In genomic region chr5:173907686-173908371, GRCh38 we compare ENCODE assay signal across 11 cellular contexts. TPM values are rescaled to one million over a fixed set of nuclear protein-coding genes. Genes with fewer than 3 reads are reported as not detected.
DNase-seq lines count a peak whose midpoint lies in the region; ATAC-seq, FAIRE-seq and TF ChIP-seq lines count a peak whose summit lies in the region.
"Had no signal": no experiment of that assay in that cellular context is flagged by ENCODE, and none has a peak within 500 bp of the region (broad histone marks: within the 10 kb centered on the region; RNA-seq: fewer than 3 reads in every experiment).

No MANE protein-coding gene starts in this region.

- POLR2A ChIA-PET in HepG2 (lab: Yijun Ruan, JAX): interaction anchor here (1.1 kb wide), 1 partner anchor 62 kb away, joined by 4 read pairs; no protein-coding TSS in a partner anchor

- H3K27me3 Mint-ChIP-seq in progenitor cell of endocrine pancreas: no peaks in the 10 kb centered on the region

- H3K4me3 Mint-ChIP-seq in progenitor cell of endocrine pancreas (ENCODE audit: low read depth): no peak overlapping the region
- H3K4me3 Mint-ChIP-seq: neural crest cell had no signal

- H3K9me3 Mint-ChIP-seq in progenitor cell of endocrine pancreas (ENCODE audit: low read depth): no peaks in the 10 kb centered on the region
- H3K9me3 Mint-ChIP-seq: neural crest cell had no signal

- no peak for ATAC-seq in HepG2
- ATAC-seq in right lobe of liver: peak; percentile 31 to 64 (median 44)
- peak; percentile 28 for ATAC-seq in upper lobe of right lung

- TF ChIP-seq EP300 in HepG2 (IDR thresholded peaks at IDR 0.05; ENCODE audit: low read depth in 2 of 2, low read length in 2 of 2): no peak
- TF ChIP-seq EP300 in HepG2 (CRISPR knock-in tag; IDR thresholded peaks at IDR 0.05; ENCODE audit: borderline replicate concordance): no peak

- BruUV-seq in HepG2 (replicated peaks; lab: Mats Ljungman, UMichigan): no TSS peak

- peaks cover 64% of the 10 kb centered on the region for H3K79me2 ChIP-seq in HepG2 (ENCODE audit: insufficient read depth, low read length)

- H3K4me1 Mint-ChIP-seq in progenitor cell of endocrine pancreas (ENCODE audit: low read depth): peaks cover under 1% of the 10 kb centered on the region

- CTCF ChIA-PET in HepG2 (lab: Yijun Ruan, JAX; ENCODE audit: low intra/inter-chr PET ratio, low total read pairs): no interaction called here

- H2AFZ ChIP-seq in HepG2 (ENCODE audit: low read length): no peak overlapping the region

- no peak overlapping the region for H3K4me2 ChIP-seq in HepG2 (ENCODE audit: low read depth, low read length)

- H3K36me3 Mint-ChIP-seq in progenitor cell of endocrine pancreas (ENCODE audit: insufficient read depth): peaks cover 2% of the 10 kb centered on the region

- no peak overlapping the region for H3K27ac Mint-ChIP-seq in progenitor cell of endocrine pancreas

- no peak for FAIRE-seq in HepG2 (lab: Jason Lieb, UNC)

- intact Hi-C loops in HepG2 (cut with micrococcal nuclease; ENCODE audit: unreplicated experiment) (no loop called here), right lobe of liver (cut with DNase I) (no loop called here), upper lobe of right lung (cut with DNase I) (no loop called here)

- H3K27ac ChIP-seq in liver (ENCODE audit: low read depth in 1 of 2, low read length in 2 of 2) (peak overlapping the region; percentile 54 to 82), HepG2 (ENCODE audit: extremely low read length, insufficient read depth, low read length) (no peak overlapping the region), right lobe of liver (peak overlapping the region in 2 of 3 donors; percentile 9 to 20), upper lobe of right lung (no peak overlapping the region), Peyer's patch (peak overlapping the region in 1 of 4 donors; percentile 13)

- no peak for TF ChIP-seq POLR2A in HepG2 (IDR thresholded peaks at IDR 0.05; ENCODE audit: insufficient read depth in 1 of 2, low read depth in 2 of 2, low read length in 2 of 2)
- TF ChIP-seq POLR2A in right lobe of liver (IDR thresholded peaks at IDR 0.05): no peak
- TF ChIP-seq POLR2A in Peyer's patch (IDR thresholded peaks at IDR 0.05): no peak

- in situ Hi-C loops in HepG2 (cut with HindIII; ENCODE audit: extremely low pct_ligation_motif_present, low pct_unique_long_range_greater_than_20kb): no loop called here

- H3K9me3 ChIP-seq in liver (ENCODE audit: control insufficient read depth in 4 of 4, low read length in 3 of 4): no peaks in the 10 kb centered on the region
- H3K9me3 ChIP-seq in HepG2 (ENCODE audit: low read length): no peaks in the 10 kb centered on the region
- no peaks in the 10 kb centered on the region for H3K9me3 ChIP-seq in right lobe of liver
- no peaks in the 10 kb centered on the region for H3K9me3 ChIP-seq in upper lobe of right lung
- no peaks in the 10 kb centered on the region for H3K9me3 ChIP-seq in Peyer's patch

- TF ChIP-seq CTCF in liver (IDR thresholded peaks at IDR 0.05; ENCODE audit: low read depth, low read length, missing input control): no peak
- no peak for TF ChIP-seq CTCF in HepG2 (CRISPR knock-in tag; IDR thresholded peaks at IDR 0.05)
- no peak for TF ChIP-seq CTCF in cardiac fibroblast (IDR thresholded peaks at IDR 0.05; ENCODE audit: low read depth, low read length)
- TF ChIP-seq CTCF in right lobe of liver (IDR thresholded peaks at IDR 0.05): no peak
- no peak for TF ChIP-seq CTCF in upper lobe of right lung (IDR thresholded peaks at IDR 0.05)
- no peak for TF ChIP-seq CTCF in progenitor cell of endocrine pancreas (IDR thresholded peaks at IDR 0.05; ENCODE audit: unreplicated experiment)
- TF ChIP-seq CTCF in Peyer's patch (IDR thresholded peaks at IDR 0.05): no peak

- H3K27me3 ChIP-seq in liver (ENCODE audit: control insufficient read depth in 4 of 4, insufficient read depth in 4 of 4, low read length in 3 of 4) (no peaks in the 10 kb centered on the region), HepG2 (ENCODE audit: control insufficient read depth in 1 of 2, insufficient read depth in 2 of 2, low read length in 2 of 2) (no peaks in the 10 kb centered on the region), right lobe of liver (no peaks in the 10 kb centered on the region), upper lobe of right lung (no peaks in the 10 kb centered on the region), Peyer's patch (no peaks in the 10 kb centered on the region)

- H3K36me3 ChIP-seq in liver (ENCODE audit: control insufficient read depth in 4 of 4, insufficient read depth in 3 of 4, low read depth in 1 of 4, low read length in 3 of 4) (peaks cover 0 to 10% (median 6%) of the 10 kb centered on the region in 4 donors), HepG2 (replicated peaks in 1 of 2; ENCODE audit: control insufficient read depth in 1 of 2, insufficient read depth in 2 of 2, low read length in 2 of 2) (peaks cover 2 to 20% of the 10 kb centered on the region in 2 experiments; a peak in 1 of 5 replicates), right lobe of liver (peaks cover 0 to 21% (median 0%) of the 10 kb centered on the region in 4 donors), upper lobe of right lung (peaks cover 24% of the 10 kb centered on the region), Peyer's patch (peaks cover 0 to 10% (median 0%) of the 10 kb centered on the region in 3 donors)

- TF ChIP-seq RAD21 in liver (IDR thresholded peaks at IDR 0.05) (peak in 1 of 2 donors; percentile 2), HepG2 (CRISPR knock-in tag; IDR thresholded peaks at IDR 0.05) (no peak)

- H3K9ac ChIP-seq in liver (ENCODE audit: low read depth in 1 of 2, low read length in 2 of 2) (no peak overlapping the region), HepG2 (ENCODE audit: insufficient read depth, low read depth, low read length) (no peak overlapping the region)

- no peak for DNase-seq in HepG2 (ENCODE audit: low spot score)
- DNase-seq in cardiac fibroblast (ENCODE audit: low read depth in 2 of 2): peak; percentile 29 to 30
- DNase-seq in right lobe of liver: peak in 1 of 3 donors; percentile 28
- DNase-seq in upper lobe of right lung: no peak
- no peak for DNase-seq in progenitor cell of endocrine pancreas (ENCODE audit: low spot score, unreplicated experiment)
- no peak for DNase-seq in Peyer's patch
- DNase-seq in anterior cingulate cortex (lab: John Stamatoyannopoulos, UW): no peak
- DNase-seq: NCI-H446 had no signal

- H3K4me1 ChIP-seq in liver (ENCODE audit: control insufficient read depth in 4 of 4, insufficient read depth in 4 of 4, low read length in 3 of 4) (peaks cover 10 to 52% (median 20%) of the 10 kb centered on the region in 4 donors), HepG2 (ENCODE audit: insufficient read depth, low read length) (peaks cover 25% of the 10 kb centered on the region), right lobe of liver (peaks cover 0 to 54% (median 17%) of the 10 kb centered on the region in 4 donors), upper lobe of right lung (peaks cover 44% of the 10 kb centered on the region), Peyer's patch (peaks cover 0 to 27% (median 0%) of the 10 kb centered on the region in 4 donors)

- H3K4me3 ChIP-seq in liver (ENCODE audit: low read depth in 1 of 3, low read length in 3 of 3) (no peak overlapping the region), HepG2 (replicated peaks in 1 of 3; ENCODE audit: insufficient read depth in 1 of 3, low read depth in 2 of 3, low read length in 3 of 3) (no peak overlapping the region), cardiac fibroblast (replicated peaks in 1 of 2; ENCODE audit: low read depth in 2 of 2, low read length in 2 of 2) (no peak overlapping the region), right lobe of liver (no peak overlapping the region), upper lobe of right lung (no peak overlapping the region), Peyer's patch (no peak overlapping the region)
- H3K4me3 ChIP-seq: coronary artery had no signal

- 61% methylated on average over 3 of the region's 3 CpGs for WGBS in liver
- WGBS in HepG2 (ENCODE audit: low lambda C conversion rate): 66% methylated on average over 3 of the region's 3 CpGs
- 39% methylated on average over 3 of the region's 3 CpGs for WGBS in right lobe of liver (ENCODE audit: insufficient coverage, low coverage, low lambda C conversion rate, missing lambda C conversion rate)

- H4K20me1 ChIP-seq in HepG2 (ENCODE audit: insufficient read depth, low read length): peaks cover 10% of the 10 kb centered on the region; the same call in 1 of the 2 replicates

TF ChIP-seq in liver, 16 proteins besides CTCF, POLR2A, EP300 and RAD21 (continues in another document):
- TF ChIP-seq FOXA1 (IDR thresholded peaks at IDR 0.05): no peak

TF ChIP-seq in HepG2, 621 proteins besides CTCF, POLR2A, EP300 and RAD21 (continues in another document):
- no peak for TF ChIP-seq ZSCAN20 (CRISPR knock-in tag; IDR thresholded peaks at IDR 0.05; ENCODE audit: borderline replicate concordance)
- no peak for TF ChIP-seq HMG20A (CRISPR knock-in tag; IDR thresholded peaks at IDR 0.05; ENCODE audit: borderline replicate concordance)

RNA-seq across cellular contexts. Expression of gene CPEB4, which starts 19.7 kb away (rescaled TPM):
- total RNA-seq in liver (100 to 1,000 TPM in 1 of 2 donors, 10 to 100 TPM in 1; 47.0 to 113 TPM), HepG2 (2016; rRNA removed; fragmentation: Illumina TruSeq; extraction: Trizol) (7.7 and 8.3 TPM in 2 replicates), right lobe of liver (10 to 100 TPM; 27.3 to 49.9 (median 40.0) TPM), upper lobe of right lung (62.4 TPM), progenitor cell of endocrine pancreas (16.4 and 16.7 TPM in 2 replicates), Peyer's patch (10 to 100 TPM; 29.7 to 67.0 (median 57.6) TPM)
- polyA plus RNA-seq in liver (10 to 100 TPM; 14.3 to 17.1 TPM), HepG2 (2011; rRNA removed) (25.0 and 26.7 TPM in 2 replicates)
- 1.8 and 3.2 TPM in 2 replicates for total RNA-seq in HepG2 (2016; cell fraction: cytosol; rRNA removed; fragmentation: Illumina TruSeq; extraction: Trizol; ENCODE audit: low read depth)
- total RNA-seq in HepG2 (2016; cell fraction: insoluble cytoplasmic fraction; rRNA removed; fragmentation: Illumina TruSeq; extraction: Trizol): 8.3 and 11.9 TPM in 2 replicates
- total RNA-seq in HepG2 (2016; cell fraction: membrane; rRNA removed; fragmentation: Illumina TruSeq; extraction: Trizol): 3.4 and 3.7 TPM in 2 replicates
- 13.4 and 15.2 TPM in 2 replicates for total RNA-seq in HepG2 (2016; cell fraction: nucleus; rRNA removed; fragmentation: Illumina TruSeq; extraction: Trizol)
- polyA plus RNA-seq in HepG2 (2011; cell fraction: cytosol; rRNA removed): 15.9 and 21.3 TPM in 2 replicates
- 38.4 and 39.5 TPM in 2 replicates for polyA plus RNA-seq in HepG2 (2011; cell fraction: nucleus; rRNA removed)
- polyA plus RNA-seq in HepG2 (2012): 21.1 and 22.8 TPM in 2 replicates
- 0.06 and 0.08 TPM in 2 replicates for polyA plus RNA-seq in HepG2 (2016; cell fraction: cytosol; fragmentation: Illumina TruSeq; extraction: Trizol; ENCODE audit: low read depth)
- 5.3 and 5.4 TPM in 2 replicates for polyA plus RNA-seq in HepG2 (2016; cell fraction: insoluble cytoplasmic fraction; fragmentation: Illumina TruSeq; extraction: Trizol; ENCODE audit: low read depth)
- 0.40 and 0.56 TPM in 2 replicates for polyA plus RNA-seq in HepG2 (2016; cell fraction: membrane; fragmentation: Illumina TruSeq; extraction: Trizol; ENCODE audit: low read depth)
- polyA plus RNA-seq in HepG2 (2016; cell fraction: nucleus; fragmentation: Illumina TruSeq; extraction: Trizol; ENCODE audit: insufficient read depth, low read depth): 8.8 and 10.3 TPM in 2 replicates
- polyA minus RNA-seq in HepG2 (2011; rRNA and poly(A)+ RNA removed; ENCODE audit: low replicate concordance): 100 and 104 TPM in 2 replicates
- polyA minus RNA-seq in HepG2 (2011; cell fraction: cytosol; rRNA and poly(A)+ RNA removed): 49.4 and 55.2 TPM in 2 replicates
- polyA minus RNA-seq in HepG2 (2011; cell fraction: nucleus; rRNA and poly(A)+ RNA removed): 151 and 216 TPM in 2 replicates

Comparison
In these comparisons a context has a peak if more than half of its experiments do, and no peak if none do; other contexts are left out.
1. H3K27ac ChIP-seq: peak in liver (2 of 2) and right lobe of liver (2 of 3); none in HepG2 (single experiment) and upper lobe of right lung (single experiment).
2. DNase-seq: peak in cardiac fibroblast (2 of 2); none in HepG2 (single experiment), upper lobe of right lung (single experiment), progenitor cell of endocrine pancreas (single experiment), Peyer's patch (0 of 3) and anterior cingulate cortex (0 of 58).